28 cellular contexts compared by ENCODE assay signal in genomic region chr7:73391396-73391795, GRCh38.
"Had no signal": no experiment of that assay in that cellular context is flagged by ENCODE, and none has a peak within 500 bp of the region (broad histone marks: within the 10 kb centered on the region; RNA-seq: fewer than 3 reads in every experiment).

No MANE protein-coding gene starts in this region.

- H3K27ac Mint-ChIP-seq: stimulated activated effector memory CD8-positive, alpha-beta T cell treated with anti-CD3 and anti-CD28 coated beads, Interleukin-12 subunit alpha, Interleukin-12 subunit beta, amount 100 ng/mL, for 72 hours; stimulated activated memory B cell treated with anti-CD40 and anti-IgM and Interleukin-4, amounts not matched to agents 10 μg/mL and 1 μg/mL and 100 μg/mL, for 72 hours; stimulated activated naive B cell treated with anti-CD40 and anti-IgM and Interleukin-4, amounts not matched to agents 10 μg/mL and 1 μg/mL and 100 μg/mL, for 72 hours; stimulated activated naive CD8-positive, alpha-beta T cell treated with anti-CD3 and anti-CD28 coated beads, Interleukin-15, amount 100 ng/mL, for 72 hours; stimulated activated naive CD8-positive, alpha-beta T cell treated with anti-CD3 and anti-CD28 coated beads, Interleukin-15, Interleukin-2, amounts not matched to agents 100 ng/mL and 50 ng/mL, for 24 hours; type B pancreatic cell had no signal

- H3K36me3 ChIP-seq: stomach, suprapubic skin, thoracic aorta, thyroid gland, tibial artery, tibial nerve, transverse colon, upper lobe of left lung, upper lobe of right lung, uterus, vagina had no signal

- ATAC-seq: stimulated activated effector memory CD8-positive, alpha-beta T cell treated with anti-CD3 and anti-CD28 coated beads, Interleukin-12 subunit alpha, Interleukin-12 subunit beta, amount 100 ng/mL, for 72 hours; stimulated activated memory B cell treated with anti-CD40 and anti-IgM and Interleukin-4, amounts not matched to agents 10 μg/mL and 1 μg/mL and 100 μg/mL, for 72 hours; stimulated activated naive B cell treated with anti-CD40 and anti-IgM and Interleukin-4, amounts not matched to agents 10 μg/mL and 1 μg/mL and 100 μg/mL, for 72 hours; stimulated activated naive CD8-positive, alpha-beta T cell treated with anti-CD3 and anti-CD28 coated beads, Interleukin-15, amount 100 ng/mL, for 72 hours; stimulated activated naive CD8-positive, alpha-beta T cell treated with anti-CD3 and anti-CD28 coated beads, Interleukin-15, Interleukin-2, amounts not matched to agents 100 U/mL and 50 U/mL, for 24 hours; upper lobe of right lung had no signal

- H3K27me3 ChIP-seq: stomach, suprapubic skin, testis, thyroid gland, tibial artery, tibial nerve, transverse colon, upper lobe of left lung, upper lobe of right lung, uterus, vagina had no signal

- H3K4me3 Mint-ChIP-seq: stimulated activated effector memory CD8-positive, alpha-beta T cell treated with anti-CD3 and anti-CD28 coated beads, Interleukin-12 subunit alpha, Interleukin-12 subunit beta, amount 100 ng/mL, for 72 hours; stimulated activated memory B cell treated with anti-CD40 and anti-IgM and Interleukin-4, amounts not matched to agents 10 μg/mL and 1 μg/mL and 100 μg/mL, for 72 hours; stimulated activated naive B cell treated with anti-CD40 and anti-IgM and Interleukin-4, amounts not matched to agents 10 μg/mL and 1 μg/mL and 100 μg/mL, for 72 hours; stimulated activated naive CD8-positive, alpha-beta T cell treated with anti-CD3 and anti-CD28 coated beads, Interleukin-15, amount 100 ng/mL, for 72 hours; stimulated activated naive CD8-positive, alpha-beta T cell treated with anti-CD3 and anti-CD28 coated beads, Interleukin-15, Interleukin-2, amounts not matched to agents 100 ng/mL and 50 ng/mL, for 24 hours; type B pancreatic cell had no signal

- H3K4me1 ChIP-seq: stomach, suprapubic skin, testis, thyroid gland, tibial nerve, transverse colon, upper lobe of left lung, upper lobe of right lung, uterus, vagina had no signal

- H3K27ac ChIP-seq: stomach, suprapubic skin, testis, thoracic aorta, thyroid gland, tibial artery, tibial nerve, transverse colon, upper lobe of left lung, upper lobe of right lung, uterus, vagina had no signal

- H3K4me3 ChIP-seq: stomach, suprapubic skin, testis, thoracic aorta, thyroid gland, tibial artery, tibial nerve, transverse colon, upper lobe of left lung, upper lobe of right lung, uterus, vagina had no signal

- H3K27me3 Mint-ChIP-seq: type B pancreatic cell had no signal

- DNase-seq: stimulated activated CD4-positive, alpha-beta T cell treated with anti-CD3 and anti-CD28 coated beads, Interleukin-2, amount 100 ng/mL, for 48 hours; stimulated activated CD4-positive, alpha-beta T cell treated with anti-CD3 and anti-CD28 coated beads, Interleukin-4, amount 100 ng/mL, for 1 hour; stimulated activated CD4-positive, alpha-beta T cell treated with anti-CD3 and anti-CD28 coated beads, Interleukin-4, amount 100 ng/mL, for 24 hours; stimulated activated CD4-positive, alpha-beta T cell treated with anti-CD3 and anti-CD28 coated beads, Interleukin-4, amount 100 ng/mL, for 4 hours; stimulated activated CD8-positive, alpha-beta memory T cell treated with anti-CD3 and anti-CD28 coated beads, Interleukin-4, amount 100 ng/mL, for 48 hours; stimulated activated naive B cell treated with anti-CD40 and anti-IgM and Interleukin-4, amounts not matched to agents 10 μg/mL and 1 μg/mL and 100 μg/mL, for 72 hours; stimulated activated naive CD4-positive, alpha-beta T cell; stimulated activated naive CD4-positive, alpha-beta T cell treated with Interleukin-2 at 50 U/mL for 16 hours; stimulated activated naive CD8-positive, alpha-beta T cell treated with anti-CD3 and anti-CD28 coated beads, Interleukin-15, amount 100 ng/mL, for 72 hours; stimulated activated naive CD8-positive, alpha-beta T cell treated with anti-CD3 and anti-CD28 coated beads, Interleukin-15, Interleukin-2, amounts not matched to agents 100 U/mL and 50 U/mL, for 24 hours; stomach; substantia nigra; testis; thyroid gland; tibial artery; transverse colon; trophoblast cell; upper lobe of left lung; upper lobe of right lung; uterus had no signal

- H3K36me3 Mint-ChIP-seq: stimulated activated effector memory CD8-positive, alpha-beta T cell treated with anti-CD3 and anti-CD28 coated beads, Interleukin-12 subunit alpha, Interleukin-12 subunit beta, amount 100 ng/mL, for 72 hours; type B pancreatic cell had no signal

- H3K4me1 Mint-ChIP-seq: stimulated activated effector memory CD8-positive, alpha-beta T cell treated with anti-CD3 and anti-CD28 coated beads, Interleukin-12 subunit alpha, Interleukin-12 subunit beta, amount 100 ng/mL, for 72 hours; stimulated activated memory B cell treated with anti-CD40 and anti-IgM and Interleukin-4, amounts not matched to agents 10 μg/mL and 1 μg/mL and 100 μg/mL, for 72 hours; stimulated activated naive B cell treated with anti-CD40 and anti-IgM and Interleukin-4, amounts not matched to agents 10 μg/mL and 1 μg/mL and 100 μg/mL, for 72 hours; stimulated activated naive CD8-positive, alpha-beta T cell treated with anti-CD3 and anti-CD28 coated beads, Interleukin-15, amount 100 ng/mL, for 72 hours had no signal
